ENCODE assay signal across 8 cellular contexts in the genomic region with DNA sequence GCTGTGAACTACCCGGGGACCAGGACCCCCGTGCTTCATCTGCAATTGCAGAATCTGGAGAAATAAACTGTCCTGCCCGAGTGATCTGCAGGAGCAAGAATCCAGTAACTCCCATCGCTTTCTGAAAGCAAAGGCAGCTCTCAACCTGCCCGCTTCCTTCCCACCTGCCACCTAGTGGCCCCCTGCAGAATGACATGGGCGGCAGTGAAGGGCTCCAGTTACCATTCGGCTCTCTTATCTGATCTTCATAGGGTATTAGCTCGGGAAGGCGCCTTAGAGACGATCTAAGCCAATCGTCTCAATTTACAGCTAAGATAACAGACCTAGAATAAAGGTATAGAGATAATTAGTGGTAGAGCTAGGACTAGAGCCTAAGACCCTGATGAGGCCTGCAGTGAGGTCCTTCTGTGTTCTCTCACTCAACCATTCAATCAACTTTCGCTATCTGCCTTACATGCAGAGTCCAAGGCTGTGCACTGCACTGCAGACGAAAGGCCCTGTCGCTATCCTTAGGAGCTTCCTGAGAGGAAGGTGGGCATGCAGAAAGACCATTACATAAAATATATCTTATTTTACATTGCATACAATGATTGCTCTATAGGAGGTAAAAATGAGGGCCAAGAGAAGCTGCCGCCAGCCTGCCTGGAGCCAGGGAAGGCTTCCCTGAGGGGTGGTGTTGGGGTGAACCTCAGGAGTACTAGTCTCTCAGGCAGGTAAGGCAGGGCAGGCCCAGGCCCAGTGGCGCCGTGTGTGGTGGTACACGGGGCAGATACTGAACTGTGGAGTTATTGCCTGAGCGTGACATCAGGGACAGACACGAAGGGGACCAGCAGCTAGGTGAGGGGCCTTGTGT. TPM values are rescaled to one million over a fixed set of nuclear protein-coding genes. Genes with fewer than 3 reads are reported as not detected.
DNase-seq lines count a peak whose midpoint lies in the region; ATAC-seq and TF ChIP-seq lines count a peak whose summit lies in the region.

No MANE protein-coding gene starts in this region.

- DNase-seq in NCI-H2227 treated with DMSO at 0.1 percent for 48 hours (lab: John Stamatoyannopoulos, UW), result peak; percentile 84
- peak; percentile 63 for DNase-seq in activated CD4-positive, CD25-positive, alpha-beta regulatory T cell treated with anti-CD3 and anti-CD28 coated beads, Interleukin-2, amount 50 U/mL, for 16 hours (ENCODE audit: low read depth, low spot score)
- DNase-seq in central memory CD4-positive, alpha-beta T cell, result peak; percentile 70
- DNase-seq in left colon, result peak; percentile 71 to 84
- DNase-seq in stimulated activated CD4-positive, alpha-beta T cell treated with anti-CD3 and anti-CD28 coated beads, Interleukin-2, amount 100 ng/mL, for 4 hours (ENCODE audit: low read depth), result peak; percentile 73

- peak; percentile 73 for ATAC-seq in HG03108 (IDR thresholded peaks at IDR 0.05; ENCODE audit: unreplicated experiment)
- peak; percentile 84 for ATAC-seq in left colon
- ATAC-seq in GM18858 (IDR thresholded peaks at IDR 0.05; ENCODE audit: unreplicated experiment), result no peak

- peak; percentile 98 for TF ChIP-seq CTCF in GM12873 (IDR thresholded peaks at IDR 0.05; ENCODE audit: insufficient read depth, low read depth, low read length, missing control alignments)

- intact Hi-C loops in left colon (cut with DNase I, micrococcal nuclease), result loop anchor here in 1 of 2 donors (5.0 kb wide), 1 partner anchor 124 kb away; no protein-coding TSS in a partner anchor

RNA-seq across cellular contexts. Expression of a gene that starts 7.1 kb away (rescaled TPM):
- total RNA-seq in left colon, result 10 to 100 TPM in 1 of 2 donors, 1 to 10 TPM in 1; 9.9 to 13.8 TPM

RNA-seq across cellular contexts. Expression of a gene that starts 24.2 kb away (rescaled TPM):
- 1 to 10 TPM; 1.2 to 2.7 TPM for total RNA-seq in left colon
